Comparison of ENCODE assay signal across 8 cellular contexts in the genomic region with DNA sequence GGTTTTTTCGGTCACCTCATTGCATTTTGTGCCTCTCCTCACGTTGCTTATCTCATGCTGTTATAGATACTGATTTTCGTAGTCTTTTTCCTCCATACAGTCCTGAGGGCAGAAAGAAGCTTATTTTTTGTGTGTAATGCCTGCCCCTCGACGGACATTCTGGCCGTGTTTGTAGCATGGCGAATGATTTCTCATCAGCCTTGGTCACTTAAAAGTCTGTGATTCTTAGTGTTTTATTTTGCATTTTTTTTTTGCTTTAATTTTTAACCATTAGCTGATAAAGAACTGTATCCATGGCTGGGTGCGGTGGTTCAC. TPM values are rescaled to one million over a fixed set of nuclear protein-coding genes. Genes with fewer than 3 reads are reported as not detected.
A peak's percentile ranks its signal among the peaks of the same experiment; 100 is the strongest.
DNase-seq lines count a peak whose midpoint lies in the region; ATAC-seq and TF ChIP-seq lines count a peak whose summit lies in the region.

No MANE protein-coding gene starts in this region.

- H3K9me3 Mint-ChIP-seq in Caco-2 (ENCODE audit: unreplicated experiment) (no peaks in the 10 kb centered on the region), activated B cell treated with CpG ODN at 0.5 μM for 24 hours (no peaks in the 10 kb centered on the region)

- H3K4me3 Mint-ChIP-seq in Caco-2 (ENCODE audit: unreplicated experiment) (peak overlapping the region; percentile 89), activated B cell treated with CpG ODN at 0.5 μM for 24 hours (peak overlapping the region; percentile 98)

- H3K4me1 Mint-ChIP-seq in Caco-2 (ENCODE audit: low read depth, unreplicated experiment) (peaks cover 15% of the 10 kb centered on the region), activated B cell treated with CpG ODN at 0.5 μM for 24 hours (peaks cover 40% of the 10 kb centered on the region)

- H3K27me3 Mint-ChIP-seq in Caco-2 (ENCODE audit: insufficient read depth, unreplicated experiment), result no peaks in the 10 kb centered on the region
- peaks cover 12% of the 10 kb centered on the region for H3K27me3 Mint-ChIP-seq in activated B cell treated with CpG ODN at 0.5 μM for 24 hours

- H3K9me3 ChIP-seq in Caco-2 (no peaks in the 10 kb centered on the region), iPS-15b (ENCODE audit: control insufficient read depth, insufficient read depth, low read length) (no peaks in the 10 kb centered on the region), suprapubic skin (no peaks in the 10 kb centered on the region)

- H3K4me3 ChIP-seq in Caco-2 (ENCODE audit: low read depth, low read length), result peak overlapping the region; percentile 67
- H3K4me3 ChIP-seq in iPS-15b (ENCODE audit: low read depth, low read length), result peak overlapping the region; percentile 91
- H3K4me3 ChIP-seq in suprapubic skin, result peak overlapping the region; percentile 78

- H3K27ac ChIP-seq in suprapubic skin, result no peak overlapping the region

- TF ChIP-seq CTCF in Caco-2 (IDR thresholded peaks at IDR 0.05; ENCODE audit: insufficient read depth in 1 of 2, low read depth in 1 of 2, low read length in 1 of 2, severe bottlenecking in 1 of 2, unreplicated experiment in 1 of 2), result no peak
- TF ChIP-seq CTCF in activated B cell treated with CpG ODN at 0.5 μM for 24 hours (IDR thresholded peaks at IDR 0.05), result no peak
- no peak for TF ChIP-seq CTCF in suprapubic skin (IDR thresholded peaks at IDR 0.05)

- H3K27ac Mint-ChIP-seq in Caco-2 (ENCODE audit: unreplicated experiment) (peak overlapping the region; percentile 84), activated B cell treated with CpG ODN at 0.5 μM for 24 hours (peak overlapping the region; percentile 99)

- ATAC-seq in HG02588 (IDR thresholded peaks at IDR 0.05; ENCODE audit: unreplicated experiment) (peak; percentile 15), activated B cell treated with CpG ODN at 0.5 μM for 24 hours (ENCODE audit: low read depth) (peak; percentile 2), GM18868 (IDR thresholded peaks at IDR 0.05; ENCODE audit: unreplicated experiment) (no peak), GM18505 (IDR thresholded peaks at IDR 0.05; ENCODE audit: unreplicated experiment) (no peak)

- H3K4me1 ChIP-seq in Caco-2 (peaks cover 14% of the 10 kb centered on the region), iPS-15b (ENCODE audit: control insufficient read depth, insufficient read depth, low read length) (no peaks in the 10 kb centered on the region), suprapubic skin (peaks cover 22% of the 10 kb centered on the region)

- BruUV-seq in Caco-2 (replicated peaks; lab: Mats Ljungman, UMichigan), result TSS peak; percentile 99

- TF ChIP-seq EP300 in suprapubic skin (IDR thresholded peaks at IDR 0.05), result no peak

- H3K9ac ChIP-seq in iPS-15b (ENCODE audit: low read depth, low read length), result no peak overlapping the region

- WGBS in suprapubic skin, result 43% methylated on average over 8 of the region's 8 CpGs

- H3K27me3 ChIP-seq in Caco-2 (replicated peaks; ENCODE audit: control insufficient read depth, insufficient read depth, low read length) (no peaks in the 10 kb centered on the region), iPS-15b (ENCODE audit: control insufficient read depth, insufficient read depth, low read length) (peaks cover 21% of the 10 kb centered on the region), suprapubic skin (no peaks in the 10 kb centered on the region)

- no peak for TF ChIP-seq POLR2A in suprapubic skin (IDR thresholded peaks at IDR 0.05)
- TF ChIP-seq POLR2A in GM18505 (IDR thresholded peaks at IDR 0.05; ENCODE audit: borderline replicate concordance, extremely low read depth, insufficient read depth, insufficient read length), result no peak

- CTCF ChIA-PET in Caco-2 (lab: Charles Lee) (interaction anchor here (0.5 to 3.1 kb wide), 2 partner anchors 41 to 81 kb away, joined by 7 to 27 read pairs; no protein-coding TSS in a partner anchor), activated B cell treated with CpG ODN at 0.5 μM for 24 hours (lab: Charles Lee) (interaction anchor here (0.6 to 2.5 kb wide), 6 partner anchors 12 to 85 kb away, joined by 3 to 8 read pairs (median 5); a partner anchor contains a TSS)

- intact Hi-C loops in Caco-2 (cut with micrococcal nuclease; ENCODE audit: unreplicated experiment) (loop anchor here (2.0 kb wide), 1 partner anchor 138 kb away; no protein-coding TSS in a partner anchor), activated B cell treated with CpG ODN at 0.5 μM for 24 hours (cut with micrococcal nuclease) (loop anchor here (1.0 kb wide), 1 partner anchor 81 kb away; no protein-coding TSS in a partner anchor)

- DNase-seq in Caco-2 (no peak), activated B cell treated with CpG ODN at 0.5 μM for 24 hours (no peak), suprapubic skin (ENCODE audit: low spot score in 2 of 2) (no peak), NCI-H1694 (lab: John Stamatoyannopoulos, UW) (no peak)

- H3K36me3 ChIP-seq in Caco-2 (ENCODE audit: control insufficient read depth, insufficient read depth, low read length) (no peaks in the 10 kb centered on the region; the same call in 1 of the 2 replicates), iPS-15b (ENCODE audit: control insufficient read depth, insufficient read depth, low read length) (no peaks in the 10 kb centered on the region), suprapubic skin (peaks cover 10% of the 10 kb centered on the region)

- H3K36me3 Mint-ChIP-seq in Caco-2 (ENCODE audit: insufficient read depth, unreplicated experiment) (peaks cover 27% of the 10 kb centered on the region), activated B cell treated with CpG ODN at 0.5 μM for 24 hours (ENCODE audit: low read depth) (peaks cover 34% of the 10 kb centered on the region)

- POLR2A ChIA-PET in Caco-2 (lab: Charles Lee) (interaction anchor here (0.6 to 2.9 kb wide), 3 partner anchors 36 to 40 kb away, joined by 3 to 12 read pairs (median 6); a partner anchor contains a TSS), activated B cell treated with CpG ODN at 0.5 μM for 24 hours (lab: Charles Lee) (interaction anchor here (1.1 to 2.9 kb wide), 5 partner anchors 18 to 183 kb away, joined by 3 to 52 read pairs (median 4); a partner anchor contains a TSS)

RNA-seq across cellular contexts. Expression of a gene that starts 0.5 kb away (rescaled TPM):
- total RNA-seq in Caco-2 (2022), result 39.9 and 42.3 TPM in 2 replicates
- total RNA-seq in activated B cell treated with CpG ODN at 0.5 μM for 24 hours, result 46.7 and 50.8 TPM in 2 replicates
- 10 to 100 TPM; 10.0 to 25.3 (median 12.8) TPM for total RNA-seq in suprapubic skin

RNA-seq across cellular contexts. Expression of a gene that starts 39.1 kb away (rescaled TPM):
- 32.1 and 33.8 TPM in 2 replicates for total RNA-seq in Caco-2 (2022)
- total RNA-seq in activated B cell treated with CpG ODN at 0.5 μM for 24 hours, result 6.1 and 7.0 TPM in 2 replicates
- total RNA-seq in suprapubic skin, result 10 to 100 TPM; 10.5 to 17.7 (median 12.8) TPM

Comparison
In these comparisons a context has a peak if more than half of its experiments do, and no peak if none do; other contexts are left out.
1. ATAC-seq: peak in HG02588 (single experiment) and activated B cell treated with CpG ODN at 0.5 μM for 24 hours (single experiment); none in GM18868 (single experiment) and GM18505 (single experiment).
2. Peak in every context shown above with its lines, with median percentiles within 50 percentile points of each other: H3K4me3 ChIP-seq.